10 cellular contexts compared by ENCODE assay signal in the genomic region with DNA sequence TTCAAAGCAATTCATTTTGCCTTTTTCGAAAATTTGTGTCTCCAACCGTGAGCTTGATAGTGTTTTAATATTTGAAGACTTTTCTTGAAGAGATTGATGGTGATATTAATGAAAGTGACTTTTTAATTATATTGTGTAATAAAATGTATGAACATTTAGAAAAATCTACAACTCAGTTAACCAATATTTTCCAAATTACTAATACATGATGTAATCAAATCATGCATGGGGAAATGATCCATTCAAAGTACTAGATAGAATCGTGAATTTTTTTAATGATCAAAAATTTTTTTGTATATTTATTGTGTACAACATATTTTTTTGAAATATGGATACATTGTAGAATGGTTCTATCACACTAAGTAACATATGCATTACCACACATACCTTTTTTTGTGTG. TPM values are rescaled to one million over a fixed set of nuclear protein-coding genes. Genes with fewer than 3 reads are reported as not detected.
"Had no signal": no experiment of that assay in that cellular context is flagged by ENCODE, and none has a peak within 500 bp of the region (broad histone marks: within the 10 kb centered on the region; RNA-seq: fewer than 3 reads in every experiment).

No MANE protein-coding gene starts in this region.

- H3K27ac ChIP-seq: HL-60 had no signal

- ATAC-seq: GM23338, K562 had no signal

- DNase-seq: H9, HCEC 1CT, HFFc6, IMR-90 had no signal

- H3K4me3 ChIP-seq: GM23338, K562 had no signal

- FAIRE-seq: H1, H54, K562 had no signal

RNA-seq across cellular contexts. Expression of gene CCDC152, which starts 55.0 kb away (rescaled TPM):
- total RNA-seq: HT1080 had no signal
